In the genomic region with DNA sequence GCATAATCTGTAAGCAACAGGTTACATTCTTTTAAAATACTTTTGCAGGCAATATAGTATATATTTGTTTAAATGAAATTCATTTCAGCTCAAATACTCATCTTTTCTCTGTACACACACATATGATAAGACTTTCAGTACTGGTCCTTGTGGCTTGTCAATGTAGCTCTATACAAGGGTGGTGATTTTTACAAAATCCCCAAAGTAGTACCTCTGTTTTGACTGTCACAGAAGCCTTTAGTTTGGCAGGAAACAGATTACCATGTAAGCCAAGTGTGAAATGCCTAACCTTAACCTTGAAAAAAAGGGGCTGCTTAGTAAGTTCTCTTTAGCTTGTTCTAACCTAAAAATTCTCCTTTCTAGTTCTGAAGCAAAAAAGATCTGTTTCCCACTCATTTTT, we compare ENCODE assay signal across 17 cellular contexts.
A peak's percentile ranks its signal among the peaks of the same experiment; 100 is the strongest.
DNase-seq lines count a peak whose midpoint lies in the region; ATAC-seq and TF ChIP-seq lines count a peak whose summit lies in the region.
"Had no signal": no experiment of that assay in that cellular context is flagged by ENCODE, and none has a peak within 500 bp of the region (broad histone marks: within the 10 kb centered on the region; RNA-seq: fewer than 3 reads in every experiment).

No MANE protein-coding gene starts in this region.

- no TSS peak for BruUV-seq in PC-9 (replicated peaks; lab: Mats Ljungman, UMichigan)

- DNase-seq in activated naive CD4-positive, alpha-beta T cell treated with Interleukin-2 at 50 U/mL for 16 hours: no peak
- no peak for DNase-seq in activated CD4-positive, alpha-beta memory T cell treated with anti-CD3 and anti-CD28 coated beads for 36 hours
- DNase-seq in substantia nigra (lab: John Stamatoyannopoulos, UW) (no peak), PC-9 (no peak)
- DNase-seq: activated CD4-positive, alpha-beta T cell treated with anti-CD3 and anti-CD28 coated beads, Interleukin-2, amount 10 ng/mL, durations not matched to agents 24 days and 14 days; BE2C; Karpas-422; NCI-H2029; nucleus accumbens; T-cell had no signal

- H3K27ac ChIP-seq in substantia nigra (ENCODE audit: low read depth, low read length, poor library complexity, severe bottlenecking): no peak overlapping the region
- no peak overlapping the region for H3K27ac ChIP-seq in PC-9
- H3K27ac ChIP-seq: cardiac muscle cell, epithelial cell of prostate had no signal

- no peak overlapping the region for H3K4me3 ChIP-seq in PC-9
- H3K4me3 ChIP-seq: cardiac muscle cell, HAP-1 had no signal

- H3K27me3 Mint-ChIP-seq in activated CD4-positive, alpha-beta memory T cell treated with anti-CD3 and anti-CD28 coated beads for 36 hours: no peaks in the 10 kb centered on the region
- H3K27me3 Mint-ChIP-seq: activated CD4-positive, alpha-beta T cell treated with anti-CD3 and anti-CD28 coated beads, Interleukin-2, amount 10 ng/mL, durations not matched to agents 24 days and 14 days; T-cell had no signal

- no peaks in the 10 kb centered on the region for H3F3A ChIP-seq in PC-9 (ENCODE audit: insufficient read depth, low read depth)

- CTCF ChIA-PET in activated CD4-positive, alpha-beta memory T cell treated with anti-CD3 and anti-CD28 coated beads for 36 hours (lab: Charles Lee): no interaction called here
- CTCF ChIA-PET in PC-9 (lab: Charles Lee): no interaction called here

- 0 out of 2 replicates have a peak, but pooled peaks cover 3% of the 10 kb centered on the region for H3K9me3 ChIP-seq in PC-9 (ENCODE audit: insufficient read depth, low read depth)
- H3K9me3 ChIP-seq: BE2C, HAP-1 had no signal

- H3K79me2 ChIP-seq in PC-9 (ENCODE audit: low read depth): no peaks in the 10 kb centered on the region

- no peaks in the 10 kb centered on the region for H3K4me1 ChIP-seq in PC-9 (replicated peaks; ENCODE audit: insufficient read depth)
- H3K4me1 ChIP-seq: BE2C, HAP-1 had no signal

- intact Hi-C loops in activated CD4-positive, alpha-beta memory T cell treated with anti-CD3 and anti-CD28 coated beads for 36 hours (cut with micrococcal nuclease): no loop called here
- intact Hi-C loops in PC-9 (cut with micrococcal nuclease; ENCODE audit: unreplicated experiment): no loop called here

- H3K36me3 ChIP-seq in PC-9 (ENCODE audit: low read depth): no peaks in the 10 kb centered on the region
- H3K36me3 ChIP-seq: BE2C, cardiac muscle cell, HAP-1 had no signal

- peaks cover 3% of the 10 kb centered on the region for H3K9me3 Mint-ChIP-seq in activated CD4-positive, alpha-beta memory T cell treated with anti-CD3 and anti-CD28 coated beads for 36 hours
- H3K9me3 Mint-ChIP-seq: activated CD4-positive, alpha-beta T cell treated with anti-CD3 and anti-CD28 coated beads, Interleukin-2, amount 10 ng/mL, durations not matched to agents 24 days and 14 days had no signal

- no peak overlapping the region for H3K4me3 Mint-ChIP-seq in activated CD4-positive, alpha-beta memory T cell treated with anti-CD3 and anti-CD28 coated beads for 36 hours
- H3K4me3 Mint-ChIP-seq: activated CD4-positive, alpha-beta T cell treated with anti-CD3 and anti-CD28 coated beads, Interleukin-2, amount 10 ng/mL, durations not matched to agents 24 days and 14 days; T-cell had no signal

- no peaks in the 10 kb centered on the region for H3K27me3 ChIP-seq in PC-9 (ENCODE audit: insufficient read depth, low read depth)
- H3K27me3 ChIP-seq: BE2C, cardiac muscle cell had no signal

- TF ChIP-seq CTCF in PC-9 (conservative IDR thresholded peaks at IDR 0.05): no peak

- POLR2A ChIA-PET in activated CD4-positive, alpha-beta memory T cell treated with anti-CD3 and anti-CD28 coated beads for 36 hours (lab: Charles Lee): no interaction called here
- POLR2A ChIA-PET in PC-9 (lab: Charles Lee; ENCODE audit: unreplicated experiment): no interaction called here

- no peaks in the 10 kb centered on the region for H3K4me1 Mint-ChIP-seq in activated CD4-positive, alpha-beta memory T cell treated with anti-CD3 and anti-CD28 coated beads for 36 hours (ENCODE audit: low read depth)
- H3K4me1 Mint-ChIP-seq: activated CD4-positive, alpha-beta T cell treated with anti-CD3 and anti-CD28 coated beads, Interleukin-2, amount 10 ng/mL, durations not matched to agents 24 days and 14 days; T-cell had no signal

- H3K36me3 Mint-ChIP-seq in activated CD4-positive, alpha-beta memory T cell treated with anti-CD3 and anti-CD28 coated beads for 36 hours: no peaks in the 10 kb centered on the region
- H3K36me3 Mint-ChIP-seq: T-cell had no signal

- no peak overlapping the region for H3K27ac Mint-ChIP-seq in activated CD4-positive, alpha-beta memory T cell treated with anti-CD3 and anti-CD28 coated beads for 36 hours
- H3K27ac Mint-ChIP-seq: activated CD4-positive, alpha-beta T cell treated with anti-CD3 and anti-CD28 coated beads, Interleukin-2, amount 10 ng/mL, durations not matched to agents 24 days and 14 days; T-cell had no signal

- H3K9me2 ChIP-seq in PC-9 (ENCODE audit: insufficient read depth): no peaks in the 10 kb centered on the region

- no peak overlapping the region for H3K4me2 ChIP-seq in PC-9

- H4K20me1 ChIP-seq in PC-9 (ENCODE audit: insufficient read depth): no peaks in the 10 kb centered on the region

- ATAC-seq in GM18519 (IDR thresholded peaks at IDR 0.05; ENCODE audit: low FRiP score, unreplicated experiment) (peak; percentile 97), GM21367 (IDR thresholded peaks at IDR 0.05; ENCODE audit: unreplicated experiment) (peak; percentile 96), HG02885 (IDR thresholded peaks at IDR 0.05; ENCODE audit: poor library complexity, unreplicated experiment) (peak; percentile 93), HG03460 (IDR thresholded peaks at IDR 0.05; ENCODE audit: unreplicated experiment) (peak; percentile 91)
- ATAC-seq: T-cell had no signal

- H2AFZ ChIP-seq in PC-9: no peak overlapping the region
